ENCODE assay signal across 1 cellular context in genomic region chr22:26587991-26588613, GRCh38.
TF ChIP-seq lines count a peak whose summit lies in the region.

No MANE protein-coding gene starts in this region.

TF ChIP-seq in K562, 482 proteins besides CTCF, POLR2A, EP300 and RAD21 (continued from another document and continues in another):
- TF ChIP-seq ZBTB5 (IDR thresholded peaks at IDR 0.05) (no peak), CCAR2 (IDR thresholded peaks at IDR 0.05; ENCODE audit: low read depth, low read length) (no peak), PRMT5 (CRISPR knock-in tag; IDR thresholded peaks at IDR 0.05) (no peak), ZNF311 (CRISPR knock-in tag; IDR thresholded peaks at IDR 0.05) (no peak), NFE2 (IDR thresholded peaks at IDR 0.05; ENCODE audit: low read depth) (peak; percentile 82), NRF1 (conservative IDR thresholded peaks at IDR 0.05 in 1 of 2, IDR thresholded peaks at IDR 0.05 in 1 of 2) (no peak), ZC3H8 (IDR thresholded peaks at IDR 0.05) (no peak), HSF4 (CRISPR knock-in tag; IDR thresholded peaks at IDR 0.05; ENCODE audit: borderline replicate concordance) (no peak), ZBTB49 (CRISPR knock-in tag; IDR thresholded peaks at IDR 0.05; ENCODE audit: borderline replicate concordance) (no peak), ZFP30 (CRISPR knock-in tag; IDR thresholded peaks at IDR 0.05; ENCODE audit: borderline replicate concordance) (no peak), ZNF644 (tag; IDR thresholded peaks at IDR 0.05; ENCODE audit: low read depth) (no peak), DNMT1 (IDR thresholded peaks at IDR 0.05) (no peak), MAFF (IDR thresholded peaks at IDR 0.05; ENCODE audit: low read length) (peak; percentile 61; the same call in 1 of the 2 replicates), DPF2 (IDR thresholded peaks at IDR 0.05) (peak; percentile 47; the same call in 1 of the 2 replicates), RBM34 (IDR thresholded peaks at IDR 0.05; ENCODE audit: borderline replicate concordance, insufficient read depth, low read length) (no peak), KLF13 (tag; IDR thresholded peaks at IDR 0.05; ENCODE audit: borderline replicate concordance, low read depth) (no peak), ZNF584 (CRISPR knock-in tag; IDR thresholded peaks at IDR 0.05; ENCODE audit: low read depth) (no peak), NCOA4 (IDR thresholded peaks at IDR 0.05; ENCODE audit: partially characterized antibody) (no peak), DMBX1 (CRISPR knock-in tag; IDR thresholded peaks at IDR 0.05; ENCODE audit: borderline replicate concordance) (no peak), TFAM (CRISPR knock-in tag; conservative IDR thresholded peaks at IDR 0.05) (no peak), CXXC5 (CRISPR knock-in tag; IDR thresholded peaks at IDR 0.05) (no peak), PHF8 (IDR thresholded peaks at IDR 0.05; ENCODE audit: borderline replicate concordance, low read length) (no peak), ZNF140 (CRISPR knock-in tag; IDR thresholded peaks at IDR 0.05) (no peak), PHB (CRISPR knock-in tag; IDR thresholded peaks at IDR 0.05) (no peak), MAZ (CRISPR knock-in tag; conservative IDR thresholded peaks at IDR 0.05 in 1 of 2, IDR thresholded peaks at IDR 0.05 in 1 of 2) (no peak), CREM (IDR thresholded peaks at IDR 0.05; ENCODE audit: low read depth) (no peak), ZSCAN32 (CRISPR knock-in tag; IDR thresholded peaks at IDR 0.05) (no peak), JUNB (CRISPR knock-in tag; conservative IDR thresholded peaks at IDR 0.05) (no peak), BMI1 (IDR thresholded peaks at IDR 0.05; ENCODE audit: low read length) (no peak), ZNF76 (CRISPR knock-in tag; IDR thresholded peaks at IDR 0.05; ENCODE audit: borderline replicate concordance) (no peak), ARNT (IDR thresholded peaks at IDR 0.05) (0 out of 4 replicates have a peak, but pooled peaks of 1 of the 2 experiments have one; percentile 37), SIN3B (IDR thresholded peaks at IDR 0.05; ENCODE audit: low read depth) (no peak), ZNF639 (CRISPR knock-in tag; conservative IDR thresholded peaks at IDR 0.05 in 1 of 2, IDR thresholded peaks at IDR 0.05 in 1 of 2) (0 out of 4 replicates have a peak, but pooled peaks of 1 of the 2 experiments have one; percentile 25), JUN (IDR thresholded peaks at IDR 0.05; ENCODE audit: borderline replicate concordance, low read depth, low read length) (no peak), JUN (CRISPR knock-in tag; IDR thresholded peaks at IDR 0.05; ENCODE audit: borderline replicate concordance) (no peak), THRB (CRISPR knock-in tag; conservative IDR thresholded peaks at IDR 0.05) (no peak), EGR1 (conservative IDR thresholded peaks at IDR 0.05) (no peak), STAG1 (CRISPR knock-in tag; IDR thresholded peaks at IDR 0.05; ENCODE audit: borderline replicate concordance) (no peak), HMGN3 (IDR thresholded peaks at IDR 0.05; ENCODE audit: borderline replicate concordance, extremely low read depth, insufficient read length, low read depth, low read length) (no peak), HDAC2 (IDR thresholded peaks at IDR 0.05) (peak; percentile 34; the same call in 1 of the 2 replicates), ERF (CRISPR knock-in tag; IDR thresholded peaks at IDR 0.05) (no peak), ETS2 (tag; IDR thresholded peaks at IDR 0.05; ENCODE audit: borderline replicate concordance, poor library complexity, severe bottlenecking) (no peak), BACH1 (tag; IDR thresholded peaks at IDR 0.05) (peak; percentile 39; the same call in 1 of the 2 replicates), SNAPC5 (CRISPR knock-in tag; IDR thresholded peaks at IDR 0.05) (no peak), RFX5 (IDR thresholded peaks at IDR 0.05; ENCODE audit: low read depth, low read length) (no peak; the same call in 1 of the 2 replicates), FOXP4 (CRISPR knock-in tag; IDR thresholded peaks at IDR 0.05; ENCODE audit: borderline replicate concordance) (no peak), HLTF (IDR thresholded peaks at IDR 0.05) (no peak), ZNF197 (CRISPR knock-in tag; IDR thresholded peaks at IDR 0.05; ENCODE audit: low read depth) (no peak), POLR2AphosphoS2 (IDR thresholded peaks at IDR 0.05; ENCODE audit: low read length) (no peak), HNRNPH1 (optimal IDR thresholded peaks at IDR 0.05; ENCODE audit: low read depth, low read length) (no peak), UBTF (IDR thresholded peaks at IDR 0.05; ENCODE audit: borderline replicate concordance in 1 of 2, low read depth in 2 of 2, low read length in 2 of 2) (no peak), ZBTB1 (CRISPR knock-in tag; IDR thresholded peaks at IDR 0.05; ENCODE audit: borderline replicate concordance, low read depth) (no peak), E2F4 (CRISPR knock-in tag; IDR thresholded peaks at IDR 0.05; ENCODE audit: low read depth) (no peak), TRIM25 (IDR thresholded peaks at IDR 0.05; ENCODE audit: borderline replicate concordance) (no peak), FOXO4 (CRISPR knock-in tag; IDR thresholded peaks at IDR 0.05) (no peak), HDAC3 (IDR thresholded peaks at IDR 0.05; ENCODE audit: borderline replicate concordance, partially characterized antibody) (no peak), MAX (CRISPR knock-in tag; IDR thresholded peaks at IDR 0.05) (no peak)
